Comparison of ENCODE assay signal across 8 cellular contexts in genomic region chr9:36486933-36487481, GRCh38.
DNase-seq lines count a peak whose midpoint lies in the region; ATAC-seq, FAIRE-seq and TF ChIP-seq lines count a peak whose summit lies in the region.

No MANE protein-coding gene starts in this region.

- peaks cover 36% of the 10 kb centered on the region for H3K4me1 Mint-ChIP-seq in HFFc6 (ENCODE audit: low read depth)
- peaks cover 33 to 73% (median 66%) of the 10 kb centered on the region in 4 donors for H3K4me1 Mint-ChIP-seq in naive thymus-derived CD8-positive, alpha-beta T cell

- DNase-seq in GM13977 (ENCODE audit: low spot score): peak; percentile 53
- DNase-seq in HFFc6: no peak
- DNase-seq in MV-4-11 (lab: John Stamatoyannopoulos, UW): peak; percentile 52
- DNase-seq in activated CD8-positive, alpha-beta memory T cell treated with anti-CD3 and anti-CD28 coated beads for 48 hours (ENCODE audit: low read depth in 2 of 3, low spot score in 2 of 3): peak; percentile 37 to 47 (median 42)
- peak; percentile 61 to 71 for DNase-seq in erythroblast (lab: John Stamatoyannopoulos, UW)
- peak in 9 of 10 donors; percentile 28 to 74 (median 46) for DNase-seq in naive thymus-derived CD8-positive, alpha-beta T cell
- no peak for DNase-seq in H54 (ENCODE audit: insufficient read length, low spot score)

- TF ChIP-seq POLR2A in erythroblast (IDR thresholded peaks at IDR 0.05; ENCODE audit: low read length) (no peak), H54 (IDR thresholded peaks at IDR 0.05; ENCODE audit: low read depth, low read length) (no peak)

- no peak for TF ChIP-seq CTCF in GM13977 (IDR thresholded peaks at IDR 0.05; ENCODE audit: extremely low read depth, insufficient read depth, missing control alignments)
- TF ChIP-seq CTCF in HFFc6 (IDR thresholded peaks at IDR 0.05): no peak

- POLR2A ChIA-PET in naive thymus-derived CD8-positive, alpha-beta T cell (lab: Charles Lee): interaction anchor here (0.8 to 4.7 kb wide), 14 partner anchors 9 to 634 kb away, joined by 3 to 58 read pairs (median 8); partner anchors contain the start of gene ZCCHC7

- in situ Hi-C loops in GM13977 (cut with MboI; ENCODE audit: low pct_unique_long_range_greater_than_20kb, low sequenced_read_pairs, unreplicated experiment): no loop called here

- peak; percentile 13 to 18 for ATAC-seq in naive thymus-derived CD8-positive, alpha-beta T cell

- FAIRE-seq in H54 (lab: Jason Lieb, UNC): no peak

- no peaks in the 10 kb centered on the region for H3K27me3 Mint-ChIP-seq in HFFc6 (ENCODE audit: insufficient read depth)
- no peaks in the 10 kb centered on the region for H3K27me3 Mint-ChIP-seq in naive thymus-derived CD8-positive, alpha-beta T cell

- H3K27ac Mint-ChIP-seq in HFFc6: peak overlapping the region; percentile 85
- H3K27ac Mint-ChIP-seq in naive thymus-derived CD8-positive, alpha-beta T cell: peak overlapping the region; percentile 81 to 95 (median 92)

- no peaks in the 10 kb centered on the region for H3K9me3 Mint-ChIP-seq in HFFc6
- no peaks in the 10 kb centered on the region for H3K9me3 Mint-ChIP-seq in naive thymus-derived CD8-positive, alpha-beta T cell

- H3K36me3 Mint-ChIP-seq in HFFc6 (ENCODE audit: low read depth): no peaks in the 10 kb centered on the region
- H3K36me3 Mint-ChIP-seq in naive thymus-derived CD8-positive, alpha-beta T cell: peaks cover 0 to 2% (median 0%) of the 10 kb centered on the region in 3 donors

- H3K27ac ChIP-seq in temporal lobe (ENCODE audit: low read depth, low read length): peak overlapping the region; percentile 46

- peak overlapping the region; percentile 86 for H3K4me3 Mint-ChIP-seq in HFFc6
- peak overlapping the region; percentile 78 to 95 (median 92) for H3K4me3 Mint-ChIP-seq in naive thymus-derived CD8-positive, alpha-beta T cell

Comparison
In these comparisons a context has a peak if more than half of its experiments do, and no peak if none do; other contexts are left out.
1. DNase-seq: peak in GM13977 (single experiment), MV-4-11 (single experiment), activated CD8-positive, alpha-beta memory T cell treated with anti-CD3 and anti-CD28 coated beads for 48 hours (3 of 3), erythroblast (2 of 2) and naive thymus-derived CD8-positive, alpha-beta T cell (9 of 10); none in HFFc6 (single experiment) and H54 (single experiment).